Comparison of ENCODE assay signal across 17 cellular contexts in genomic region chr4:26717332-26717731, GRCh38.
DNase-seq lines count a peak whose midpoint lies in the region; ATAC-seq and TF ChIP-seq lines count a peak whose summit lies in the region.
"Had no signal": no experiment of that assay in that cellular context is flagged by ENCODE, and none has a peak within 500 bp of the region (broad histone marks: within the 10 kb centered on the region; RNA-seq: fewer than 3 reads in every experiment).

No MANE protein-coding gene starts in this region.

- H3K27me3 ChIP-seq in fibroblast of lung (ENCODE audit: control insufficient read depth, insufficient read depth, low read length): no peaks in the 10 kb centered on the region
- H3K27me3 ChIP-seq: cardiac muscle cell, suprapubic skin had no signal

- no peaks in the 10 kb centered on the region for H4K20me1 ChIP-seq in fibroblast of lung (ENCODE audit: control insufficient read depth, extremely low read depth, insufficient read depth, low read length)

- H3K36me3 ChIP-seq in fibroblast of lung (ENCODE audit: control insufficient read depth, insufficient read depth, low read length): no peaks in the 10 kb centered on the region
- H3K36me3 ChIP-seq: cardiac muscle cell, suprapubic skin had no signal

- no peak overlapping the region for H3K9ac ChIP-seq in fibroblast of lung (ENCODE audit: insufficient read depth, low read length)

- CTCF ChIA-PET in RWPE1 (lab: Yijun Ruan, JAX): interaction anchor here (0.6 to 0.7 kb wide), 5 partner anchors 144 to 1995 kb away, joined by 3 to 4 read pairs (median 3); no protein-coding TSS in a partner anchor
- CTCF ChIA-PET in T-cell (lab: Charles Lee): no interaction called here

- no peaks in the 10 kb centered on the region for H3K4me1 ChIP-seq in fibroblast of lung (ENCODE audit: control insufficient read depth, extremely low read depth, insufficient read depth, low read length)
- H3K4me1 ChIP-seq: suprapubic skin had no signal

- H3K27ac Mint-ChIP-seq in osteocyte (ENCODE audit: unreplicated experiment) (no peak overlapping the region), T-cell (no peak overlapping the region), mesothelial cell of epicardium (no peak overlapping the region)
- H3K27ac Mint-ChIP-seq: activated CD8-positive, alpha-beta T cell treated with anti-CD3 and anti-CD28 coated beads for 36 hours; IgD-negative memory B cell had no signal

- no peak overlapping the region for H3K27ac ChIP-seq in RWPE1
- no peak overlapping the region for H3K27ac ChIP-seq in fibroblast of lung (ENCODE audit: insufficient read depth, low read length)
- H3K27ac ChIP-seq: cardiac muscle cell, suprapubic skin had no signal

- ATAC-seq in T-cell (replicated peaks in 1 of 4): no peak
- ATAC-seq in HG03097 (IDR thresholded peaks at IDR 0.05; ENCODE audit: low FRiP score, unreplicated experiment): no peak
- ATAC-seq: activated CD8-positive, alpha-beta T cell treated with anti-CD3 and anti-CD28 coated beads for 36 hours had no signal

- H2AFZ ChIP-seq in fibroblast of lung (ENCODE audit: low read length): no peak overlapping the region

- H3K4me3 ChIP-seq in fibroblast of lung (replicated peaks in 1 of 4; ENCODE audit: control extremely low read depth in 1 of 4, insufficient read depth in 1 of 4, low read depth in 3 of 4, low read length in 4 of 4) (no peak overlapping the region), skeletal muscle cell (ENCODE audit: low read depth, low read length) (no peak overlapping the region)
- H3K4me3 ChIP-seq: cardiac muscle cell, lung, suprapubic skin had no signal

- peak; percentile 50 for DNase-seq in GM04504 (ENCODE audit: low read depth)
- peak; percentile 28 for DNase-seq in RWPE1 (ENCODE audit: low spot score)
- peak; percentile 68 to 85 for DNase-seq in fibroblast of lung (ENCODE audit: low read depth in 2 of 2)
- peak; percentile 64 for DNase-seq in skeletal muscle cell (ENCODE audit: low read depth)
- DNase-seq in osteocyte (ENCODE audit: extremely low spot score, unreplicated experiment): no peak
- no peak for DNase-seq in T-cell
- no peak for DNase-seq in mesothelial cell of epicardium (ENCODE audit: low spot score in 2 of 2, unreplicated experiment in 2 of 2)
- DNase-seq: activated CD8-positive, alpha-beta T cell treated with anti-CD3 and anti-CD28 coated beads for 36 hours; NCI-H1694 treated with DMSO at 0.1 percent for 48 hours; NCI-H526 treated with DMSO at 0.1 percent for 48 hours; occipital lobe; stimulated activated CD4-positive, alpha-beta T cell treated with anti-CD3 and anti-CD28 coated beads, Interleukin-12 subunit alpha, Interleukin-12 subunit beta, amount 100 ng/mL, for 4 hours had no signal

- H3K27me3 Mint-ChIP-seq in osteocyte (ENCODE audit: unreplicated experiment) (no peaks in the 10 kb centered on the region), T-cell (no peaks in the 10 kb centered on the region), mesothelial cell of epicardium (ENCODE audit: low read depth) (no peaks in the 10 kb centered on the region)
- H3K27me3 Mint-ChIP-seq: activated CD8-positive, alpha-beta T cell treated with anti-CD3 and anti-CD28 coated beads for 36 hours; IgD-negative memory B cell had no signal

- H3K36me3 Mint-ChIP-seq in osteocyte (ENCODE audit: unreplicated experiment) (peaks cover 11% of the 10 kb centered on the region), T-cell (peaks cover 13% of the 10 kb centered on the region), mesothelial cell of epicardium (peaks cover 2% of the 10 kb centered on the region)

- H3K4me3 Mint-ChIP-seq in osteocyte (ENCODE audit: unreplicated experiment): no peak overlapping the region
- H3K4me3 Mint-ChIP-seq in T-cell: no peak overlapping the region
- H3K4me3 Mint-ChIP-seq in mesothelial cell of epicardium: no peak overlapping the region
- H3K4me3 Mint-ChIP-seq: activated CD8-positive, alpha-beta T cell treated with anti-CD3 and anti-CD28 coated beads for 36 hours; IgD-negative memory B cell had no signal

- H3K9me3 Mint-ChIP-seq in osteocyte (ENCODE audit: unreplicated experiment) (no peaks in the 10 kb centered on the region), T-cell (no peaks in the 10 kb centered on the region), mesothelial cell of epicardium (no peaks in the 10 kb centered on the region)
- H3K9me3 Mint-ChIP-seq: activated CD8-positive, alpha-beta T cell treated with anti-CD3 and anti-CD28 coated beads for 36 hours; IgD-negative memory B cell had no signal

- no peaks in the 10 kb centered on the region for H3K79me2 ChIP-seq in fibroblast of lung (ENCODE audit: control insufficient read depth, insufficient read depth, low read length)

- POLR2A ChIA-PET in RWPE1 (lab: Yijun Ruan, JAX; ENCODE audit: low non-redundant PET) (no interaction called here), T-cell (lab: Charles Lee) (no interaction called here)

- H3K4me1 Mint-ChIP-seq in osteocyte (ENCODE audit: unreplicated experiment) (peaks cover 6% of the 10 kb centered on the region), T-cell (no peaks in the 10 kb centered on the region), mesothelial cell of epicardium (no peaks in the 10 kb centered on the region)
- H3K4me1 Mint-ChIP-seq: IgD-negative memory B cell had no signal

- no peak overlapping the region for H3K4me2 ChIP-seq in fibroblast of lung (ENCODE audit: extremely low read depth, insufficient read depth, low read length)

- H3K9me3 ChIP-seq in fibroblast of lung (ENCODE audit: control insufficient read depth, insufficient read depth, low read depth, low read length): no peaks in the 10 kb centered on the region
- H3K9me3 ChIP-seq: suprapubic skin had no signal

- TF ChIP-seq CTCF in RWPE1 (conservative IDR thresholded peaks at IDR 0.05; ENCODE audit: low read depth) (no peak), fibroblast of lung (conservative IDR thresholded peaks at IDR 0.05 in 1 of 2, IDR thresholded peaks at IDR 0.05 in 1 of 2; ENCODE audit: low read depth in 1 of 2, low read length in 2 of 2) (no peak), osteocyte (IDR thresholded peaks at IDR 0.05) (no peak), mesothelial cell of epicardium (IDR thresholded peaks at IDR 0.05; ENCODE audit: unreplicated experiment) (no peak)

Comparison
In these comparisons a context has a peak if more than half of its experiments do, and no peak if none do; other contexts are left out.
1. DNase-seq: peak in GM04504 (single experiment), RWPE1 (single experiment), fibroblast of lung (2 of 2) and skeletal muscle cell (single experiment); none in osteocyte (single experiment), T-cell (0 of 34) and mesothelial cell of epicardium (0 of 2).